In genomic region chr18:35703043-35703688, GRCh38 we compare ENCODE assay signal across 24 cellular contexts.
DNase-seq lines count a peak whose midpoint lies in the region; ATAC-seq and TF ChIP-seq lines count a peak whose summit lies in the region.
"Had no signal": no experiment of that assay in that cellular context is flagged by ENCODE, and none has a peak within 500 bp of the region (broad histone marks: within the 10 kb centered on the region; RNA-seq: fewer than 3 reads in every experiment).

No MANE protein-coding gene starts in this region.

- H3K27ac Mint-ChIP-seq in natural killer cell = no peak overlapping the region
- H3K27ac Mint-ChIP-seq in activated T-helper 2 cell treated with anti-CD3 and anti-CD28 coated beads, Interferon-gamma antibody, Interleukin-2, Interleukin-4, amounts not matched to agents 10 μg/mL and 5 μg/mL and 100 μg/mL, durations not matched to agents 14 hours and 24 hours and 36 hours = no peak overlapping the region
- H3K27ac Mint-ChIP-seq: activated CD8-positive, alpha-beta T cell treated with anti-CD3 and anti-CD28 coated beads, Interleukin-2, amount 10 ng/mL, durations not matched to agents 7 days and 5 days; naive thymus-derived CD4-positive, alpha-beta T cell; stimulated activated naive CD8-positive, alpha-beta T cell treated with anti-CD3 and anti-CD28 coated beads, Interleukin-15, Interleukin-2, amounts not matched to agents 100 ng/mL and 50 ng/mL, for 24 hours had no signal

- peak; percentile 46 for DNase-seq in ELR (ENCODE audit: low read depth)
- peak; percentile 86 for DNase-seq in SK-MEL-5 (ENCODE audit: low read depth, low spot score)
- peak; percentile 47 to 61 for DNase-seq in foreskin keratinocyte
- DNase-seq in NCI-H2227 treated with DMSO at 0.1 percent for 48 hours (lab: John Stamatoyannopoulos, UW) = no peak
- no peak for DNase-seq in natural killer cell
- DNase-seq in activated T-helper 2 cell treated with anti-CD3 and anti-CD28 coated beads, Interferon-gamma antibody, Interleukin-2, Interleukin-4, amounts not matched to agents 10 μg/mL and 5 μg/mL and 100 μg/mL, durations not matched to agents 14 hours and 24 hours and 36 hours (ENCODE audit: low spot score) = no peak
- DNase-seq in erythroblast (lab: John Stamatoyannopoulos, UW) = no peak
- DNase-seq: activated CD8-positive, alpha-beta T cell treated with anti-CD3 and anti-CD28 coated beads, Interleukin-2, amount 10 ng/mL, durations not matched to agents 7 days and 5 days; anterior cingulate cortex; Caco-2; cortex of kidney; hypothalamus; Kasumi-1; left ventricle myocardium superior; naive thymus-derived CD4-positive, alpha-beta T cell; NCI-H146; NCI-H526 treated with DMSO at 0.1 percent for 48 hours; Peyer's patch; SW 1271 had no signal

- in situ Hi-C loops in SK-MEL-5 (cut with HindIII; ENCODE audit: low pct_unique_long_range_greater_than_20kb, low sequenced_read_pairs) = no loop called here

- TF ChIP-seq CTCF in 22Rv1 (IDR thresholded peaks at IDR 0.05) (no peak), foreskin keratinocyte (conservative IDR thresholded peaks at IDR 0.05) (no peak), natural killer cell (IDR thresholded peaks at IDR 0.05) (no peak)

- no peaks in the 10 kb centered on the region for H3K27me3 ChIP-seq in foreskin keratinocyte
- H3K27me3 ChIP-seq: Peyer's patch, vagina had no signal

- intact Hi-C loops in natural killer cell (cut with micrococcal nuclease) = no loop called here
- intact Hi-C loops in activated T-helper 2 cell treated with anti-CD3 and anti-CD28 coated beads, Interferon-gamma antibody, Interleukin-2, Interleukin-4, amounts not matched to agents 10 μg/mL and 5 μg/mL and 100 μg/mL, durations not matched to agents 14 hours and 24 hours and 36 hours (cut with micrococcal nuclease) = no loop called here

- H3K9me3 Mint-ChIP-seq in natural killer cell = no peaks in the 10 kb centered on the region
- no peaks in the 10 kb centered on the region for H3K9me3 Mint-ChIP-seq in activated T-helper 2 cell treated with anti-CD3 and anti-CD28 coated beads, Interferon-gamma antibody, Interleukin-2, Interleukin-4, amounts not matched to agents 10 μg/mL and 5 μg/mL and 100 μg/mL, durations not matched to agents 14 hours and 24 hours and 36 hours
- H3K9me3 Mint-ChIP-seq: naive thymus-derived CD4-positive, alpha-beta T cell; stimulated activated naive CD8-positive, alpha-beta T cell treated with anti-CD3 and anti-CD28 coated beads, Interleukin-15, Interleukin-2, amounts not matched to agents 100 ng/mL and 50 ng/mL, for 24 hours had no signal

- H3K4me3 Mint-ChIP-seq in natural killer cell = no peak overlapping the region
- no peak overlapping the region for H3K4me3 Mint-ChIP-seq in activated T-helper 2 cell treated with anti-CD3 and anti-CD28 coated beads, Interferon-gamma antibody, Interleukin-2, Interleukin-4, amounts not matched to agents 10 μg/mL and 5 μg/mL and 100 μg/mL, durations not matched to agents 14 hours and 24 hours and 36 hours (ENCODE audit: low read depth)
- H3K4me3 Mint-ChIP-seq: activated CD8-positive, alpha-beta T cell treated with anti-CD3 and anti-CD28 coated beads, Interleukin-2, amount 10 ng/mL, durations not matched to agents 7 days and 5 days; naive thymus-derived CD4-positive, alpha-beta T cell; stimulated activated naive CD8-positive, alpha-beta T cell treated with anti-CD3 and anti-CD28 coated beads, Interleukin-15, Interleukin-2, amounts not matched to agents 100 ng/mL and 50 ng/mL, for 24 hours had no signal

- H3K27me3 Mint-ChIP-seq in natural killer cell (ENCODE audit: low read depth in 2 of 2) = no peaks in the 10 kb centered on the region
- no peaks in the 10 kb centered on the region for H3K27me3 Mint-ChIP-seq in activated T-helper 2 cell treated with anti-CD3 and anti-CD28 coated beads, Interferon-gamma antibody, Interleukin-2, Interleukin-4, amounts not matched to agents 10 μg/mL and 5 μg/mL and 100 μg/mL, durations not matched to agents 14 hours and 24 hours and 36 hours (ENCODE audit: low read depth)
- H3K27me3 Mint-ChIP-seq: naive thymus-derived CD4-positive, alpha-beta T cell; stimulated activated naive CD8-positive, alpha-beta T cell treated with anti-CD3 and anti-CD28 coated beads, Interleukin-15, Interleukin-2, amounts not matched to agents 100 ng/mL and 50 ng/mL, for 24 hours had no signal

- ATAC-seq in foreskin keratinocyte (peak; percentile 72), natural killer cell (no peak)
- ATAC-seq: activated CD8-positive, alpha-beta T cell treated with anti-CD3 and anti-CD28 coated beads, Interleukin-2, amount 10 ng/mL, durations not matched to agents 7 days and 5 days; left ventricle myocardium superior; naive thymus-derived CD4-positive, alpha-beta T cell had no signal

- no peak for TF ChIP-seq POLR2A in erythroblast (IDR thresholded peaks at IDR 0.05; ENCODE audit: low read length)

- H3K27ac ChIP-seq in 22Rv1 (peak overlapping the region; percentile 72), foreskin keratinocyte (peak overlapping the region; percentile 31)
- H3K27ac ChIP-seq: HL-60, Peyer's patch, vagina, VCaP had no signal

- no peaks in the 10 kb centered on the region for H3K4me1 Mint-ChIP-seq in natural killer cell
- H3K4me1 Mint-ChIP-seq in activated T-helper 2 cell treated with anti-CD3 and anti-CD28 coated beads, Interferon-gamma antibody, Interleukin-2, Interleukin-4, amounts not matched to agents 10 μg/mL and 5 μg/mL and 100 μg/mL, durations not matched to agents 14 hours and 24 hours and 36 hours (ENCODE audit: low read depth) = no peaks in the 10 kb centered on the region
- H3K4me1 Mint-ChIP-seq: naive thymus-derived CD4-positive, alpha-beta T cell had no signal

- peaks cover 15% of the 10 kb centered on the region for H3K4me1 ChIP-seq in foreskin keratinocyte
- H3K4me1 ChIP-seq: Caco-2, Peyer's patch, vagina had no signal

- H3K36me3 Mint-ChIP-seq in natural killer cell = no peaks in the 10 kb centered on the region
- peaks cover 14% of the 10 kb centered on the region for H3K36me3 Mint-ChIP-seq in activated T-helper 2 cell treated with anti-CD3 and anti-CD28 coated beads, Interferon-gamma antibody, Interleukin-2, Interleukin-4, amounts not matched to agents 10 μg/mL and 5 μg/mL and 100 μg/mL, durations not matched to agents 14 hours and 24 hours and 36 hours (ENCODE audit: low read depth)

Comparison
In these comparisons a context has a peak if more than half of its experiments do, and no peak if none do; other contexts are left out.
1. DNase-seq: peak in ELR (single experiment), SK-MEL-5 (single experiment) and foreskin keratinocyte (2 of 2); none in NCI-H2227 treated with DMSO at 0.1 percent for 48 hours (single experiment), natural killer cell (single experiment), activated T-helper 2 cell treated with anti-CD3 and anti-CD28 coated beads, Interferon-gamma antibody, Interleukin-2, Interleukin-4, amounts not matched to agents 10 μg/mL and 5 μg/mL and 100 μg/mL, durations not matched to agents 14 hours and 24 hours and 36 hours (single experiment) and erythroblast (0 of 2).